In genomic region chr1:156090822-156091188, GRCh38 we compare ENCODE assay signal across 8 cellular contexts. TPM values are rescaled to one million over a fixed set of nuclear protein-coding genes. Genes with fewer than 3 reads are reported as not detected.
DNase-seq lines count a peak whose midpoint lies in the region; ATAC-seq and TF ChIP-seq lines count a peak whose summit lies in the region.

No MANE protein-coding gene starts in this region.

- H3K27ac ChIP-seq in RWPE2 (ENCODE audit: poor library complexity, severe bottlenecking) (peak overlapping the region; percentile 15), thoracic aorta (no peak overlapping the region)

- H3K36me3 Mint-ChIP-seq in activated T-helper 17 cell treated with anti-CD3 and anti-CD28 coated beads, Interleukin-2, amount 50 U/mL, for 72 hours (ENCODE audit: low read depth), result no peaks in the 10 kb centered on the region

- no peaks in the 10 kb centered on the region for H3K36me3 ChIP-seq in RWPE2 (ENCODE audit: low read depth)
- no peaks in the 10 kb centered on the region for H3K36me3 ChIP-seq in thoracic aorta

- H3K4me1 ChIP-seq in RWPE2 (ENCODE audit: insufficient read depth, poor library complexity, severe bottlenecking) (peaks cover 3% of the 10 kb centered on the region), thoracic aorta (ENCODE audit: control insufficient read depth in 1 of 2, low read depth in 2 of 2) (peaks cover 0 to 3% of the 10 kb centered on the region in 2 donors)

- peaks cover 4% of the 10 kb centered on the region for H3K27me3 Mint-ChIP-seq in activated T-helper 17 cell treated with anti-CD3 and anti-CD28 coated beads, Interleukin-2, amount 50 U/mL, for 72 hours

- no peak overlapping the region for H3K4me3 Mint-ChIP-seq in activated T-helper 17 cell treated with anti-CD3 and anti-CD28 coated beads, Interleukin-2, amount 50 U/mL, for 72 hours

- H3K27me3 ChIP-seq in RWPE2 (ENCODE audit: insufficient read depth, poor library complexity, severe bottlenecking) (no peaks in the 10 kb centered on the region), thoracic aorta (replicated peaks; ENCODE audit: insufficient read depth) (no peaks in the 10 kb centered on the region)

- no peaks in the 10 kb centered on the region for H3K9me3 Mint-ChIP-seq in activated T-helper 17 cell treated with anti-CD3 and anti-CD28 coated beads, Interleukin-2, amount 50 U/mL, for 72 hours

- DNase-seq in NCI-H1436 (lab: John Stamatoyannopoulos, UW) (peak; percentile 86), NCI-H1436 treated with DMSO at 0.1 percent for 48 hours (lab: John Stamatoyannopoulos, UW) (no peak), RWPE2 (ENCODE audit: low spot score) (peak; percentile 86), fibroblast of the conjunctiva (ENCODE audit: low read depth) (peak; percentile 64), occipital lobe (lab: John Stamatoyannopoulos, UW) (peak; percentile 73), thoracic aorta (ENCODE audit: low spot score) (no peak)

- peak; percentile 94 for ATAC-seq in RWPE2 (ENCODE audit: low read depth)
- peak; percentile 98 for ATAC-seq in activated T-helper 17 cell treated with anti-CD3 and anti-CD28 coated beads, Interleukin-2, amount 50 U/mL, for 72 hours (replicated peaks)
- no peak for ATAC-seq in thoracic aorta (ENCODE audit: insufficient number of reproducible peaks, low FRiP score, low read depth)

- H3K27ac Mint-ChIP-seq in activated T-helper 17 cell treated with anti-CD3 and anti-CD28 coated beads, Interleukin-2, amount 50 U/mL, for 72 hours, result no peak overlapping the region

- TF ChIP-seq CTCF in LNCAP (IDR thresholded peaks at IDR 0.05) (peak; percentile 81; the same call in 1 of the 2 replicates), RWPE2 (IDR thresholded peaks at IDR 0.05; ENCODE audit: poor library complexity, severe bottlenecking) (peak; percentile 90), thoracic aorta (IDR thresholded peaks at IDR 0.05) (peak; percentile 90)

- peaks cover 9% of the 10 kb centered on the region for H3K4me1 Mint-ChIP-seq in activated T-helper 17 cell treated with anti-CD3 and anti-CD28 coated beads, Interleukin-2, amount 50 U/mL, for 72 hours

- H3K4me3 ChIP-seq in RWPE2 (ENCODE audit: severe bottlenecking) (no peak overlapping the region), thoracic aorta (no peak overlapping the region)

- H3K9me3 ChIP-seq in RWPE2 (ENCODE audit: severe bottlenecking) (no peaks in the 10 kb centered on the region), thoracic aorta (no peaks in the 10 kb centered on the region)

RNA-seq across cellular contexts. Expression of gene MEX3A, which starts 8.5 kb away (rescaled TPM):
- total RNA-seq in activated T-helper 17 cell treated with anti-CD3 and anti-CD28 coated beads, Interleukin-2, amount 50 U/mL, for 72 hours, result under 1 TPM; 0.15 to 0.21 TPM
- total RNA-seq in occipital lobe (42.4 TPM), thoracic aorta (under 1 TPM in 1 of 2 donors, not detected in 1; 0.42 TPM)

RNA-seq across cellular contexts. Expression of gene LMNA, which starts 23.7 kb away (rescaled TPM):
- total RNA-seq in activated T-helper 17 cell treated with anti-CD3 and anti-CD28 coated beads, Interleukin-2, amount 50 U/mL, for 72 hours, result 100 to 1,000 TPM; 150 to 338 TPM
- total RNA-seq in occipital lobe (18.1 TPM), thoracic aorta (100 to 1,000 TPM; 740 to 804 TPM)

RNA-seq across cellular contexts. Expression of gene RAB25, which starts 29.8 kb away (rescaled TPM):
- 1 to 10 TPM in 1 of 2 donors, under 1 TPM in 1; 0.43 to 1.2 TPM for total RNA-seq in activated T-helper 17 cell treated with anti-CD3 and anti-CD28 coated beads, Interleukin-2, amount 50 U/mL, for 72 hours
- not detected for total RNA-seq in occipital lobe
- not detected for total RNA-seq in thoracic aorta

RNA-seq across cellular contexts. Expression of gene LAMTOR2, which starts 36.2 kb away (rescaled TPM):
- 10 to 100 TPM; 39.9 to 55.6 TPM for total RNA-seq in activated T-helper 17 cell treated with anti-CD3 and anti-CD28 coated beads, Interleukin-2, amount 50 U/mL, for 72 hours
- total RNA-seq in occipital lobe, result 30.7 TPM
- total RNA-seq in thoracic aorta, result 10 to 100 TPM; 26.4 to 37.0 TPM

RNA-seq across cellular contexts. Expression of gene UBQLN4, which starts 37.2 kb away (rescaled TPM):
- 10 to 100 TPM; 31.9 to 36.7 TPM for total RNA-seq in activated T-helper 17 cell treated with anti-CD3 and anti-CD28 coated beads, Interleukin-2, amount 50 U/mL, for 72 hours
- total RNA-seq in occipital lobe, result 25.9 TPM
- 10 to 100 TPM; 21.7 to 36.7 TPM for total RNA-seq in thoracic aorta

Comparison
In these comparisons a context has a peak if more than half of its experiments do, and no peak if none do; other contexts are left out.
1. DNase-seq: peak in NCI-H1436 (single experiment), RWPE2 (single experiment), fibroblast of the conjunctiva (single experiment) and occipital lobe (single experiment); none in NCI-H1436 treated with DMSO at 0.1 percent for 48 hours (single experiment) and thoracic aorta (single experiment).
2. RNA of gene MEX3A, which starts 8.5 kb away (total RNA-seq): 42.4 TPM in occipital lobe (single experiment); 0.42 TPM in thoracic aorta and 0.15 to 0.21 TPM in activated T-helper 17 cell treated with anti-CD3 and anti-CD28 coated beads, Interleukin-2, amount 50 U/mL, for 72 hours; every median in the first group is over 10 times any median in the second.
3. Peak in every context shown above with its lines, with median percentiles within 50 percentile points of each other: CTCF ChIP-seq.